ENCODE assay signal across 19 cellular contexts in the genomic region with DNA sequence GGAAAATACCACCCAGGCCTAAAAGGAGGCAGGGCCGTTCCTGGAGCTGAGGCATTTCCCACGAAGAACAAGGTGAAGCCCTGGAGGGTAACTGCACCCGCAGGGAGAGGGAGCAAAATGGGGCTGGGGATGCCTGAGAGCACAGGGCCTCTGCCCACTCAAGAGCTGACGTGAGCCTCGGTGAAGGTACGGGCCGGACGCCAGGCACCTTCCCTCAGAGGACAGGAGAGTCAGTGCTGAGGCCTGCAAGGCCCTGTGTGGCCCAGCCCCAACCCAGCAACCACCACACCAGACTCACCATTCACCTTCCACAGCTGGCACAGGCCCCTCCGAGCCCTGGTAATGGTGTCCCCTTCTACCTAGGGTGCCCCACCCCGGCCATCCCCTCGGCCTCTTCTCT. TPM values are rescaled to one million over a fixed set of nuclear protein-coding genes. Genes with fewer than 3 reads are reported as not detected.
"Had no signal": no experiment of that assay in that cellular context is flagged by ENCODE, and none has a peak within 500 bp of the region (broad histone marks: within the 10 kb centered on the region; RNA-seq: fewer than 3 reads in every experiment).

No MANE protein-coding gene starts in this region.

- H3K4me3 ChIP-seq: colonic mucosa, heart left ventricle, sigmoid colon, skin epidermis, testis, transverse colon had no signal

- H3K27ac ChIP-seq: colonic mucosa, heart left ventricle, neutrophil, sigmoid colon, skin epidermis, testis, transverse colon had no signal

- DNase-seq: colonic mucosa; effector CD4-positive, alpha-beta T cell; heart left ventricle; hippocampal formation; kidney glomerular epithelial cell; mammary epithelial cell; sigmoid colon; stimulated activated CD4-positive, alpha-beta T cell treated with anti-CD3 and anti-CD28 coated beads, Interleukin-2, amount 100 ng/mL, for 24 hours; stimulated activated CD4-positive, alpha-beta T cell treated with anti-CD3 and anti-CD28 coated beads, Interleukin-4, amount 100 ng/mL, for 4 hours; testis; transverse colon had no signal

- H3K4me3 Mint-ChIP-seq: naive thymus-derived CD8-positive, alpha-beta T cell; stimulated activated naive CD8-positive, alpha-beta T cell treated with anti-CD3 and anti-CD28 coated beads, Interleukin-15, Interleukin-2, amounts not matched to agents 100 ng/mL and 50 ng/mL, for 24 hours had no signal

- H3K27me3 ChIP-seq: colonic mucosa, heart left ventricle, neutrophil, sigmoid colon, testis, transverse colon had no signal

- H3K9me3 Mint-ChIP-seq: naive thymus-derived CD8-positive, alpha-beta T cell; stimulated activated naive CD8-positive, alpha-beta T cell treated with anti-CD3 and anti-CD28 coated beads, Interleukin-15, Interleukin-2, amounts not matched to agents 100 ng/mL and 50 ng/mL, for 24 hours had no signal

- ATAC-seq: esophagus mucosa; heart left ventricle; left lobe of liver; naive thymus-derived CD8-positive, alpha-beta T cell had no signal

- H3K9me3 ChIP-seq: colonic mucosa, heart left ventricle, neutrophil, sigmoid colon, testis, transverse colon had no signal

- FAIRE-seq: frontal cortex had no signal

- H3K4me1 ChIP-seq: colonic mucosa, heart left ventricle, sigmoid colon, testis, transverse colon had no signal

- H3K27me3 Mint-ChIP-seq: naive thymus-derived CD8-positive, alpha-beta T cell; stimulated activated naive CD8-positive, alpha-beta T cell treated with anti-CD3 and anti-CD28 coated beads, Interleukin-15, Interleukin-2, amounts not matched to agents 100 ng/mL and 50 ng/mL, for 24 hours had no signal

RNA-seq across cellular contexts. Expression of a gene that starts 56.0 kb away (rescaled TPM):
- total RNA-seq: esophagus mucosa, frontal cortex, mammary epithelial cell, sigmoid colon had no signal
- polyA plus RNA-seq: neural cell had no signal
